Comparison of ENCODE assay signal across 9 cellular contexts in the genomic region with DNA sequence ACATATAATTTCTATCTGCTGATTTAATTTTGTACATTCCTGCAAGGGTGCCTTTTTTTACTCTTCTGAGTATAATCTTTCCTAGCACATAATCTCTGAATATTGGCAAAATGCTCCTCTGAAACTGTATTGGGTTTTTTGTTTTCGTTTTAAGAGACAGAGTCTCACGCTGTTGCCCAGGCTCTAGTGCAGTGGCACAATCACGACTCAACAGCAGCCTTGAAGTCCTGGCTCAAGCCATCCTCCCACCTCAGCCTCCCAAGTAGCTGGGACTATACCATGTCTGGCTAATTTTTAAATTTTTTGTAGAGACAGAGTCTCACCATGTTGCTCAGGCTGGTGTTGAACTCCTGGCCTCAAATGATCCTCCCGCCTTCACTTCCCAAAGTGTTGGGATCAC.
DNase-seq lines count a peak whose midpoint lies in the region; ATAC-seq, FAIRE-seq and TF ChIP-seq lines count a peak whose summit lies in the region.
"Had no signal": no experiment of that assay in that cellular context is flagged by ENCODE, and none has a peak within 500 bp of the region (broad histone marks: within the 10 kb centered on the region; RNA-seq: fewer than 3 reads in every experiment).

No MANE protein-coding gene starts in this region.

- in situ Hi-C loops in IMR-90 (cut with MboI; ENCODE audit: low sequenced_read_pairs): no loop called here

- H3K56ac ChIP-seq in IMR-90 (ENCODE audit: extremely low read depth, insufficient read depth, low read length): peak overlapping the region; percentile 48; the same call in 1 of the 2 replicates

- peak overlapping the region; percentile 45; the same call in 1 of the 2 replicates for H4K91ac ChIP-seq in IMR-90 (ENCODE audit: insufficient read depth, low read depth, low read length)

- H2BK20ac ChIP-seq in IMR-90 (ENCODE audit: low read depth, low read length): peak overlapping the region; percentile 76

- WGBS in A549 (ENCODE audit: missing lambda C conversion rate): 25% methylated on average over 4 of the region's 4 CpGs
- no CpG with 5 or more reads among the region's 4 CpGs for WGBS in IMR-90 (ENCODE audit: extremely low coverage in 2 of 2, insufficient read length in 1 of 2), 2 experiments

- H3K9me3 ChIP-seq in A549: no peaks in the 10 kb centered on the region
- H3K9me3 ChIP-seq in IMR-90 (ENCODE audit: control insufficient read depth, insufficient read depth, low read length): no peaks in the 10 kb centered on the region
- H3K9me3 ChIP-seq in breast epithelium: no peaks in the 10 kb centered on the region
- H3K9me3 ChIP-seq in mucosa of descending colon: no peaks in the 10 kb centered on the region

- H3K4ac ChIP-seq in IMR-90 (ENCODE audit: low read depth, low read length): peak overlapping the region; percentile 72

- no peak for TF ChIP-seq CTCF in A549 (IDR thresholded peaks at IDR 0.05)
- TF ChIP-seq CTCF in IMR-90 (conservative IDR thresholded peaks at IDR 0.05; ENCODE audit: low read depth, low read length): no peak
- no peak for TF ChIP-seq CTCF in breast epithelium (IDR thresholded peaks at IDR 0.05)
- TF ChIP-seq CTCF in mucosa of descending colon (IDR thresholded peaks at IDR 0.05): no peak

- H3K4me3 ChIP-seq in A549 (peak overlapping the region; percentile 67), IMR-90 (ENCODE audit: insufficient read depth, low read depth, low read length) (no peak overlapping the region), breast epithelium (peak overlapping the region in 2 of 3 donors; percentile 68 to 70), mucosa of descending colon (peak overlapping the region; percentile 57)

- peak overlapping the region; percentile 83 for H3K4me2 ChIP-seq in A549
- H3K4me2 ChIP-seq in IMR-90 (ENCODE audit: low read depth, low read length): peak overlapping the region; percentile 89

- POLR2A ChIA-PET in A549 (lab: Yijun Ruan, JAX): interaction anchor here (1.0 to 4.7 kb wide), 2 partner anchors 28 to 71 kb away, joined by 4 to 52 read pairs; no protein-coding TSS in a partner anchor
- POLR2A ChIA-PET in IMR-90 (lab: Charles Lee; ENCODE audit: unreplicated experiment): no interaction called here

- H3K18ac ChIP-seq in IMR-90 (ENCODE audit: low read depth, low read length): peak overlapping the region; percentile 41; the same call in 1 of the 2 replicates

- CTCF ChIA-PET in A549 (lab: Yijun Ruan, JAX): interaction anchor here (1.2 to 11.4 kb wide), 6 partner anchors 11 to 454 kb away, joined by 4 to 91 read pairs (median 10); no protein-coding TSS in a partner anchor
- CTCF ChIA-PET in IMR-90 (lab: Yijun Ruan, JAX): no interaction called here

- peak overlapping the region; percentile 52 to 64; a peak in 3 of 4 replicates for H4K8ac ChIP-seq in IMR-90 (ENCODE audit: low read depth in 2 of 2, low read length in 2 of 2)

- H3K27ac ChIP-seq in A549: peak overlapping the region; percentile 91 to 92
- peak overlapping the region; percentile 51 for H3K27ac ChIP-seq in IMR-90 (ENCODE audit: insufficient read depth, low read length)
- peak overlapping the region; percentile 97 for H3K27ac ChIP-seq in breast epithelium

- DNase-seq in A549 (ENCODE audit: low read depth in 1 of 2, low spot score in 1 of 2) (no peak), IMR-90 (no peak), breast epithelium (ENCODE audit: low spot score in 2 of 2) (no peak), mucosa of descending colon (no peak), NCI-H2081 (lab: John Stamatoyannopoulos, UW) (no peak), NCI-H1092 (lab: John Stamatoyannopoulos, UW) (no peak), HK-2 (ENCODE audit: unreplicated experiment) (no peak), AML-193 (lab: John Stamatoyannopoulos, UW) (no peak)
- DNase-seq: NCI-H526 treated with DMSO at 0.1 percent for 48 hours had no signal

- peak overlapping the region; percentile 40; the same call in 1 of the 2 replicates for H4K5ac ChIP-seq in IMR-90 (ENCODE audit: low read depth, low read length)

- peak overlapping the region; percentile 75 for H3K14ac ChIP-seq in IMR-90 (replicated peaks; ENCODE audit: low read depth, low read length)

- dilution Hi-C loops in IMR-90 (cut with HindIII; ENCODE audit: low sequenced_read_pairs, unreplicated experiment): no loop called here

- H2BK15ac ChIP-seq in IMR-90 (ENCODE audit: low read depth, low read length): peak overlapping the region; percentile 67; the same call in 1 of the 3 replicates

- H3K36me3 ChIP-seq in IMR-90 (ENCODE audit: control insufficient read depth, insufficient read depth, low read length) (no peaks in the 10 kb centered on the region), breast epithelium (no peaks in the 10 kb centered on the region), mucosa of descending colon (ENCODE audit: low read depth) (no peaks in the 10 kb centered on the region)

- no peak for ATAC-seq in A549
- no peak for ATAC-seq in IMR-90 (ENCODE audit: low read depth)
- ATAC-seq in mucosa of descending colon: no peak

- no peak overlapping the region for H2AK9ac ChIP-seq in IMR-90 (replicated peaks; ENCODE audit: low read depth, low read length, poor library complexity)

- H3K9ac ChIP-seq in IMR-90 (ENCODE audit: low read depth, low read length): peak overlapping the region; percentile 35; the same call in 1 of the 2 replicates

- TF ChIP-seq RAD21 in A549 (conservative IDR thresholded peaks at IDR 0.05 in 1 of 2, IDR thresholded peaks at IDR 0.05 in 1 of 2): no peak
- TF ChIP-seq RAD21 in IMR-90 (IDR thresholded peaks at IDR 0.05; ENCODE audit: low read length): no peak

- peaks cover 3% of the 10 kb centered on the region; the same call in 1 of the 2 replicates for H3K9me1 ChIP-seq in IMR-90 (ENCODE audit: insufficient read depth, low read length)

- peak overlapping the region; percentile 61 for H2AK5ac ChIP-seq in IMR-90 (ENCODE audit: low read depth, low read length)

- H3K27me3 ChIP-seq in IMR-90 (ENCODE audit: control insufficient read depth, insufficient read depth, low read length) (no peaks in the 10 kb centered on the region), breast epithelium (no peaks in the 10 kb centered on the region)

- no peak for TF ChIP-seq POLR2A in A549 (IDR thresholded peaks at IDR 0.05; ENCODE audit: low read length)
- TF ChIP-seq POLR2A in IMR-90 (IDR thresholded peaks at IDR 0.05; ENCODE audit: low read depth, low read length): no peak
- no peak for TF ChIP-seq POLR2A in breast epithelium (IDR thresholded peaks at IDR 0.05)

- H4K20me1 ChIP-seq in IMR-90 (ENCODE audit: insufficient read depth, low read length): peaks cover 14% of the 10 kb centered on the region; the same call in 1 of the 2 replicates

- H2BK5ac ChIP-seq in IMR-90 (ENCODE audit: low read depth, low read length, poor library complexity, severe bottlenecking): peak overlapping the region; percentile 96

- H3K79me1 ChIP-seq in IMR-90 (ENCODE audit: low read depth in 1 of 2, low read length in 2 of 2): peaks cover 30 to 73% of the 10 kb centered on the region in 2 experiments

- no peak for FAIRE-seq in A549 (lab: Jason Lieb, UNC)

- no peak for TF ChIP-seq EP300 in A549 (IDR thresholded peaks at IDR 0.05)

- intact Hi-C loops in IMR-90 (cut with micrococcal nuclease) (no loop called here), breast epithelium (cut with DNase I; ENCODE audit: low total_unique reads) (no loop called here), mucosa of descending colon (cut with DNase I, micrococcal nuclease) (no loop called here)

- BruUV-seq in IMR-90 (replicated peaks; lab: Mats Ljungman, UMichigan): no TSS peak

- peak overlapping the region; percentile 83 for H2BK120ac ChIP-seq in IMR-90 (ENCODE audit: low read depth, low read length)

- H3K23ac ChIP-seq in IMR-90 (ENCODE audit: low read depth, low read length): peak overlapping the region; percentile 53

- peaks cover 66% of the 10 kb centered on the region for H3K4me1 ChIP-seq in A549
- peaks cover 21% of the 10 kb centered on the region for H3K4me1 ChIP-seq in IMR-90 (ENCODE audit: control insufficient read depth, insufficient read depth, low read length)
- H3K4me1 ChIP-seq in breast epithelium: peaks cover 8% of the 10 kb centered on the region in 2 donors
- H3K4me1 ChIP-seq in mucosa of descending colon (ENCODE audit: low read depth): peaks cover 22% of the 10 kb centered on the region

- no peak overlapping the region for H2AFZ ChIP-seq in IMR-90 (replicated peaks; ENCODE audit: low read length, poor library complexity)

TF ChIP-seq in A549, 52 proteins besides CTCF, POLR2A, EP300 and RAD21:
- no peak for TF ChIP-seq CHD4 (IDR thresholded peaks at IDR 0.05; ENCODE audit: borderline replicate concordance)
- no peak for TF ChIP-seq HOXB5 (CRISPR knock-in tag; IDR thresholded peaks at IDR 0.05)

TF ChIP-seq in IMR-90, 13 proteins besides CTCF, POLR2A, EP300 and RAD21:
- TF ChIP-seq SMC3 (IDR thresholded peaks at IDR 0.05; ENCODE audit: low read depth, low read length) (no peak), MXI1 (IDR thresholded peaks at IDR 0.05; ENCODE audit: borderline replicate concordance, low read depth, low read length) (no peak)
